ENCODE assay signal across 1 cellular context in the genomic region with DNA sequence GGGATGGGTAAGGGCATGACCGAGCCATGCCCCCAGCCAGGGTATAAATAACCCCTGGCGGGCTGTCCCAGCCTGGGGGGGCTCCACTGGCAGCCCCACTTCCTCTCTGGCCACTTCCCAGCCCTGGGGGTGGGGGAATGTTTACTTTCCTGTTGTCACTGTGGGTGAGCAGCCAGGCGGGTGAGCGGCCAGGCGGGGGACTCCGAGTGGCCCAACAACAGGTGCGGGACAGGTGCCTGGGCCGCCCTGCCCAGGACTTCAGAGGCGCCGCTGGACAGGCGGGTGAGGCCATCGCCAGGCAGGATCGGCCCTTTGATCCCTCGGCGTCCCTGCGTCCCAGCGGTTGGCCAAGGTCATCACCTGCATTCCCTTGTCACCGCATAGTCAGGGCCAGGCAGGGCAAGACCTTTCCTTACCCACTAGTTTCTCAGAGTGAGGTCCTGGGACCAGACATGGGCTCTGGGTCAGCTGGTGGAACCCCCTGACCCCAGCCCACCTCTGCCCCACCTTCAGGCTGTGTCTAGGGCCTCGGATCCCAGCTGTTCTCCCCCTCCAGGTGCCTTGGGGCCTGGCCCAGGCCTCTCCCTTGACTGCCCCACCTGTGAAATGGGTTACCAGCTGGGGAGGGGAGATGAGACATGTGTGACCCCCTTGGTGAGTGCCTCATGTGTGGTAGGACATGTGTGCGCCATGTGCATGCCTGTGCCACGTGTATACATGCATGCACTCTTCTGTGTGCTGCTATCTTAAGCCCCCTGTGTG.
TF ChIP-seq lines count a peak whose summit lies in the region.

No MANE protein-coding gene starts in this region.

TF ChIP-seq in HepG2, 621 proteins besides CTCF, POLR2A, EP300 and RAD21 (continued from another document and continues in another):
- TF ChIP-seq, protein P1, sequence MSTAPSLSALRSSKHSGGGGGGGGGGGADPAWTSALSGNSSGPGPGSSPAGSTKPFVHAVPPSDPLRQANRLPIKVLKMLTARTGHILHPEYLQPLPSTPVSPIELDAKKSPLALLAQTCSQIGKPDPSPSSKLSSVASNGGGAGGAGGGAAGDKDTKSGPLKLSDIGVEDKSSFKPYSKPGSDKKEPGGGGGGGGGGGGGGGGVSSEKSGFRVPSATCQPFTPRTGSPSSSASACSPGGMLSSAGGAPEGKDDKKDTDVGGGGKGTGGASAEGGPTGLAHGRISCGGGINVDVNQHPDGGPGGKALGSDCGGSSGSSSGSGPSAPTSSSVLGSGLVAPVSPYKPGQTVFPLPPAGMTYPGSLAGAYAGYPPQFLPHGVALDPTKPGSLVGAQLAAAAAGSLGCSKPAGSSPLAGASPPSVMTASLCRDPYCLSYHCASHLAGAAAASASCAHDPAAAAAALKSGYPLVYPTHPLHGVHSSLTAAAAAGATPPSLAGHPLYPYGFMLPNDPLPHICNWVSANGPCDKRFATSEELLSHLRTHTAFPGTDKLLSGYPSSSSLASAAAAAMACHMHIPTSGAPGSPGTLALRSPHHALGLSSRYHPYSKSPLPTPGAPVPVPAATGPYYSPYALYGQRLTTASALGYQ (CRISPR knock-in tag; IDR thresholded peaks at IDR 0.05) = peak; percentile 99
- TF ChIP-seq CBX5 (CRISPR knock-in tag; IDR thresholded peaks at IDR 0.05; ENCODE audit: borderline replicate concordance) = peak; percentile 99
- peak; percentile 89; the same call in 1 of the 2 replicates for TF ChIP-seq FOXJ3 (CRISPR knock-in tag; IDR thresholded peaks at IDR 0.05; ENCODE audit: borderline replicate concordance)
- TF ChIP-seq, protein P2, sequence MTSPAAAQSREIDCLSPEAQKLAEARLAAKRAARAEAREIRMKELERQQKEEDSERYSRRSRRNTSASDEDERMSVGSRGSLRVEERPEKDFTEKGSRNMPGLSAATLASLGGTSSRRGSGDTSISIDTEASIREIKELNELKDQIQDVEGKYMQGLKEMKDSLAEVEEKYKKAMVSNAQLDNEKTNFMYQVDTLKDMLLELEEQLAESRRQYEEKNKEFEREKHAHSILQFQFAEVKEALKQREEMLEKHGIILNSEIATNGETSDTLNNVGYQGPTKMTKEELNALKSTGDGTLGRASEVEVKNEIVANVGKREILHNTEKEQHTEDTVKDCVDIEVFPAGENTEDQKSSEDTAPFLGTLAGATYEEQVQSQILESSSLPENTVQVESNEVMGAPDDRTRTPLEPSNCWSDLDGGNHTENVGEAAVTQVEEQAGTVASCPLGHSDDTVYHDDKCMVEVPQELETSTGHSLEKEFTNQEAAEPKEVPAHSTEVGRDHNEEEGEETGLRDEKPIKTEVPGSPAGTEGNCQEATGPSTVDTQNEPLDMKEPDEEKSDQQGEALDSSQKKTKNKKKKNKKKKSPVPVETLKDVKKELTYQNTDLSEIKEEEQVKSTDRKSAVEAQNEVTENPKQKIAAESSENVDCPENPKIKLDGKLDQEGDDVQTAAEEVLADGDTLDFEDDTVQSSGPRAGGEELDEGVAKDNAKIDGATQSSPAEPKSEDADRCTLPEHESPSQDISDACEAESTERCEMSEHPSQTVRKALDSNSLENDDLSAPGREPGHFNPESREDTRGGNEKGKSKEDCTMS (CRISPR knock-in tag; conservative IDR thresholded peaks at IDR 0.05) = no peak
- TF ChIP-seq TBX2 (CRISPR knock-in tag; IDR thresholded peaks at IDR 0.05; ENCODE audit: borderline replicate concordance) = peak; percentile 100
- no peak for TF ChIP-seq PRPF4 (IDR thresholded peaks at IDR 0.05; ENCODE audit: low read depth, low read length, poor library complexity, severe bottlenecking)
- no peak; the same call in 1 of the 2 replicates for TF ChIP-seq ZNF33A (CRISPR knock-in tag; IDR thresholded peaks at IDR 0.05; ENCODE audit: borderline replicate concordance)
- no peak for TF ChIP-seq ZC3H13 (CRISPR knock-in tag; IDR thresholded peaks at IDR 0.05)
- peak; percentile 58; the same call in 1 of the 2 replicates for TF ChIP-seq YEATS2 (CRISPR knock-in tag; IDR thresholded peaks at IDR 0.05; ENCODE audit: borderline replicate concordance)
- no peak for TF ChIP-seq ZNF773 (CRISPR knock-in tag; IDR thresholded peaks at IDR 0.05; ENCODE audit: borderline replicate concordance)
- peak; percentile 33; the same call in 1 of the 2 replicates for TF ChIP-seq FOXK2 (IDR thresholded peaks at IDR 0.05)
- TF ChIP-seq ZNF777 (CRISPR knock-in tag; IDR thresholded peaks at IDR 0.05) = no peak
- peak; percentile 81 for TF ChIP-seq FOXP1 (IDR thresholded peaks at IDR 0.05)
- peak; percentile 98 for TF ChIP-seq FOXP1 (CRISPR knock-in tag; IDR thresholded peaks at IDR 0.05)
- peak; percentile 96 for TF ChIP-seq TBX3 (IDR thresholded peaks at IDR 0.05; ENCODE audit: borderline replicate concordance)
- peak; percentile 98 for TF ChIP-seq ZNF331 (CRISPR knock-in tag; IDR thresholded peaks at IDR 0.05)
- no peak for TF ChIP-seq HOXA7 (CRISPR knock-in tag; IDR thresholded peaks at IDR 0.05)
- TF ChIP-seq, protein P3, sequence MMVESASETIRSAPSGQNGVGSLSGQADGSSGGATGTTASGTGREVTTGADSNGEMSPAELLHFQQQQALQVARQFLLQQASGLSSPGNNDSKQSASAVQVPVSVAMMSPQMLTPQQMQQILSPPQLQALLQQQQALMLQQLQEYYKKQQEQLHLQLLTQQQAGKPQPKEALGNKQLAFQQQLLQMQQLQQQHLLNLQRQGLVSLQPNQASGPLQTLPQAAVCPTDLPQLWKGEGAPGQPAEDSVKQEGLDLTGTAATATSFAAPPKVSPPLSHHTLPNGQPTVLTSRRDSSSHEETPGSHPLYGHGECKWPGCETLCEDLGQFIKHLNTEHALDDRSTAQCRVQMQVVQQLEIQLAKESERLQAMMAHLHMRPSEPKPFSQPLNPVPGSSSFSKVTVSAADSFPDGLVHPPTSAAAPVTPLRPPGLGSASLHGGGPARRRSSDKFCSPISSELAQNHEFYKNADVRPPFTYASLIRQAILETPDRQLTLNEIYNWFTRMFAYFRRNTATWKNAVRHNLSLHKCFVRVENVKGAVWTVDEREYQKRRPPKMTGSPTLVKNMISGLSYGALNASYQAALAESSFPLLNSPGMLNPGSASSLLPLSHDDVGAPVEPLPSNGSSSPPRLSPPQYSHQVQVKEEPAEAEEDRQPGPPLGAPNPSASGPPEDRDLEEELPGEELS (CRISPR knock-in tag; IDR thresholded peaks at IDR 0.05) = peak; percentile 99
- TF ChIP-seq, protein P4, sequence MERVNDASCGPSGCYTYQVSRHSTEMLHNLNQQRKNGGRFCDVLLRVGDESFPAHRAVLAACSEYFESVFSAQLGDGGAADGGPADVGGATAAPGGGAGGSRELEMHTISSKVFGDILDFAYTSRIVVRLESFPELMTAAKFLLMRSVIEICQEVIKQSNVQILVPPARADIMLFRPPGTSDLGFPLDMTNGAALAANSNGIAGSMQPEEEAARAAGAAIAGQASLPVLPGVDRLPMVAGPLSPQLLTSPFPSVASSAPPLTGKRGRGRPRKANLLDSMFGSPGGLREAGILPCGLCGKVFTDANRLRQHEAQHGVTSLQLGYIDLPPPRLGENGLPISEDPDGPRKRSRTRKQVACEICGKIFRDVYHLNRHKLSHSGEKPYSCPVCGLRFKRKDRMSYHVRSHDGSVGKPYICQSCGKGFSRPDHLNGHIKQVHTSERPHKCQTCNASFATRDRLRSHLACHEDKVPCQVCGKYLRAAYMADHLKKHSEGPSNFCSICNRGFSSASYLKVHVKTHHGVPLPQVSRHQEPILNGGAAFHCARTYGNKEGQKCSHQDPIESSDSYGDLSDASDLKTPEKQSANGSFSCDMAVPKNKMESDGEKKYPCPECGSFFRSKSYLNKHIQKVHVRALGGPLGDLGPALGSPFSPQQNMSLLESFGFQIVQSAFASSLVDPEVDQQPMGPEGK (CRISPR knock-in tag; IDR thresholded peaks at IDR 0.05) = peak; percentile 100
- peak; percentile 93 for TF ChIP-seq ETV5 (CRISPR knock-in tag; IDR thresholded peaks at IDR 0.05; ENCODE audit: borderline replicate concordance)
- peak; percentile 92 for TF ChIP-seq ARNT2 (CRISPR knock-in tag; IDR thresholded peaks at IDR 0.05; ENCODE audit: low read depth)
- TF ChIP-seq, protein P5, sequence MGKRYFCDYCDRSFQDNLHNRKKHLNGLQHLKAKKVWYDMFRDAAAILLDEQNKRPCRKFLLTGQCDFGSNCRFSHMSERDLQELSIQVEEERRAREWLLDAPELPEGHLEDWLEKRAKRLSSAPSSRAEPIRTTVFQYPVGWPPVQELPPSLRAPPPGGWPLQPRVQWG (CRISPR knock-in tag; IDR thresholded peaks at IDR 0.05; ENCODE audit: borderline replicate concordance, low read depth) = no peak
- TF ChIP-seq RXRB (CRISPR knock-in tag; IDR thresholded peaks at IDR 0.05; ENCODE audit: borderline replicate concordance) = peak; percentile 98
- TF ChIP-seq, protein P6, sequence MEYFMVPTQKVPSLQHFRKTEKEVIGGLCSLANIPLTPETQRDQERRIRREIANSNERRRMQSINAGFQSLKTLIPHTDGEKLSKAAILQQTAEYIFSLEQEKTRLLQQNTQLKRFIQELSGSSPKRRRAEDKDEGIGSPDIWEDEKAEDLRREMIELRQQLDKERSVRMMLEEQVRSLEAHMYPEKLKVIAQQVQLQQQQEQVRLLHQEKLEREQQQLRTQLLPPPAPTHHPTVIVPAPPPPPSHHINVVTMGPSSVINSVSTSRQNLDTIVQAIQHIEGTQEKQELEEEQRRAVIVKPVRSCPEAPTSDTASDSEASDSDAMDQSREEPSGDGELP (IDR thresholded peaks at IDR 0.05; ENCODE audit: borderline replicate concordance, low read depth) = peak; percentile 97
- TF ChIP-seq CBFB (CRISPR knock-in tag; IDR thresholded peaks at IDR 0.05) = peak; percentile 100
- TF ChIP-seq ZFP41 (CRISPR knock-in tag; IDR thresholded peaks at IDR 0.05; ENCODE audit: borderline replicate concordance) = no peak; the same call in 1 of the 2 replicates
- peak; percentile 97 for TF ChIP-seq RELA (CRISPR knock-in tag; IDR thresholded peaks at IDR 0.05)
- TF ChIP-seq, protein P7, sequence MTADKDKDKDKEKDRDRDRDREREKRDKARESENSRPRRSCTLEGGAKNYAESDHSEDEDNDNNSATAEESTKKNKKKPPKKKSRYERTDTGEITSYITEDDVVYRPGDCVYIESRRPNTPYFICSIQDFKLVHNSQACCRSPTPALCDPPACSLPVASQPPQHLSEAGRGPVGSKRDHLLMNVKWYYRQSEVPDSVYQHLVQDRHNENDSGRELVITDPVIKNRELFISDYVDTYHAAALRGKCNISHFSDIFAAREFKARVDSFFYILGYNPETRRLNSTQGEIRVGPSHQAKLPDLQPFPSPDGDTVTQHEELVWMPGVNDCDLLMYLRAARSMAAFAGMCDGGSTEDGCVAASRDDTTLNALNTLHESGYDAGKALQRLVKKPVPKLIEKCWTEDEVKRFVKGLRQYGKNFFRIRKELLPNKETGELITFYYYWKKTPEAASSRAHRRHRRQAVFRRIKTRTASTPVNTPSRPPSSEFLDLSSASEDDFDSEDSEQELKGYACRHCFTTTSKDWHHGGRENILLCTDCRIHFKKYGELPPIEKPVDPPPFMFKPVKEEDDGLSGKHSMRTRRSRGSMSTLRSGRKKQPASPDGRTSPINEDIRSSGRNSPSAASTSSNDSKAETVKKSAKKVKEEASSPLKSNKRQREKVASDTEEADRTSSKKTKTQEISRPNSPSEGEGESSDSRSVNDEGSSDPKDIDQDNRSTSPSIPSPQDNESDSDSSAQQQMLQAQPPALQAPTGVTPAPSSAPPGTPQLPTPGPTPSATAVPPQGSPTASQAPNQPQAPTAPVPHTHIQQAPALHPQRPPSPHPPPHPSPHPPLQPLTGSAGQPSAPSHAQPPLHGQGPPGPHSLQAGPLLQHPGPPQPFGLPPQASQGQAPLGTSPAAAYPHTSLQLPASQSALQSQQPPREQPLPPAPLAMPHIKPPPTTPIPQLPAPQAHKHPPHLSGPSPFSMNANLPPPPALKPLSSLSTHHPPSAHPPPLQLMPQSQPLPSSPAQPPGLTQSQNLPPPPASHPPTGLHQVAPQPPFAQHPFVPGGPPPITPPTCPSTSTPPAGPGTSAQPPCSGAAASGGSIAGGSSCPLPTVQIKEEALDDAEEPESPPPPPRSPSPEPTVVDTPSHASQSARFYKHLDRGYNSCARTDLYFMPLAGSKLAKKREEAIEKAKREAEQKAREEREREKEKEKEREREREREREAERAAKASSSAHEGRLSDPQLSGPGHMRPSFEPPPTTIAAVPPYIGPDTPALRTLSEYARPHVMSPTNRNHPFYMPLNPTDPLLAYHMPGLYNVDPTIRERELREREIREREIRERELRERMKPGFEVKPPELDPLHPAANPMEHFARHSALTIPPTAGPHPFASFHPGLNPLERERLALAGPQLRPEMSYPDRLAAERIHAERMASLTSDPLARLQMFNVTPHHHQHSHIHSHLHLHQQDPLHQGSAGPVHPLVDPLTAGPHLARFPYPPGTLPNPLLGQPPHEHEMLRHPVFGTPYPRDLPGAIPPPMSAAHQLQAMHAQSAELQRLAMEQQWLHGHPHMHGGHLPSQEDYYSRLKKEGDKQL (CRISPR knock-in tag; IDR thresholded peaks at IDR 0.05; ENCODE audit: low read depth) = peak; percentile 97
- TF ChIP-seq, protein P8, sequence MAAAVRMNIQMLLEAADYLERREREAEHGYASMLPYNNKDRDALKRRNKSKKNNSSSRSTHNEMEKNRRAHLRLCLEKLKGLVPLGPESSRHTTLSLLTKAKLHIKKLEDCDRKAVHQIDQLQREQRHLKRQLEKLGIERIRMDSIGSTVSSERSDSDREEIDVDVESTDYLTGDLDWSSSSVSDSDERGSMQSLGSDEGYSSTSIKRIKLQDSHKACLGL (CRISPR knock-in tag; IDR thresholded peaks at IDR 0.05) = no peak
- peak; percentile 95 for TF ChIP-seq BORCS8-MEF2B (CRISPR knock-in tag; IDR thresholded peaks at IDR 0.05)
- TF ChIP-seq, protein P9, sequence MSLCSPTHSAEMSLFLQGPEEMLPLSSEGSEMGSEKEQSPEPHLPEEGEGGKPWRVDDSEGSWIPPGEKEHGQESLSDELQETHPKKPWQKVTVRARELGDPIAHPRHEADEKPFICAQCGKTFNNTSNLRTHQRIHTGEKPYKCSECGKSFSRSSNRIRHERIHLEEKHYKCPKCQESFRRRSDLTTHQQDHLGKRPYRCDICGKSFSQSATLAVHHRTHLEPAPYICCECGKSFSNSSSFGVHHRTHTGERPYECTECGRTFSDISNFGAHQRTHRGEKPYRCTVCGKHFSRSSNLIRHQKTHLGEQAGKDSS (CRISPR knock-in tag; IDR thresholded peaks at IDR 0.05; ENCODE audit: borderline replicate concordance, low read depth) = peak; percentile 42; the same call in 1 of the 2 replicates
- peak; percentile 86; the same call in 1 of the 2 replicates for TF ChIP-seq MYC (CRISPR knock-in tag; IDR thresholded peaks at IDR 0.05; ENCODE audit: borderline replicate concordance)
- TF ChIP-seq ZNF878 (CRISPR knock-in tag; IDR thresholded peaks at IDR 0.05) = peak; percentile 91
- peak; percentile 88 for TF ChIP-seq GFI1 (CRISPR knock-in tag; IDR thresholded peaks at IDR 0.05; ENCODE audit: borderline replicate concordance)
- TF ChIP-seq, protein P10, sequence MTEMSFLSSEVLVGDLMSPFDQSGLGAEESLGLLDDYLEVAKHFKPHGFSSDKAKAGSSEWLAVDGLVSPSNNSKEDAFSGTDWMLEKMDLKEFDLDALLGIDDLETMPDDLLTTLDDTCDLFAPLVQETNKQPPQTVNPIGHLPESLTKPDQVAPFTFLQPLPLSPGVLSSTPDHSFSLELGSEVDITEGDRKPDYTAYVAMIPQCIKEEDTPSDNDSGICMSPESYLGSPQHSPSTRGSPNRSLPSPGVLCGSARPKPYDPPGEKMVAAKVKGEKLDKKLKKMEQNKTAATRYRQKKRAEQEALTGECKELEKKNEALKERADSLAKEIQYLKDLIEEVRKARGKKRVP (CRISPR knock-in tag; IDR thresholded peaks at IDR 0.05) = no peak; a peak in 1 of 4 replicates
- peak; percentile 99 for TF ChIP-seq MIER3 (CRISPR knock-in tag; IDR thresholded peaks at IDR 0.05; ENCODE audit: borderline replicate concordance)
- TF ChIP-seq, protein P11, sequence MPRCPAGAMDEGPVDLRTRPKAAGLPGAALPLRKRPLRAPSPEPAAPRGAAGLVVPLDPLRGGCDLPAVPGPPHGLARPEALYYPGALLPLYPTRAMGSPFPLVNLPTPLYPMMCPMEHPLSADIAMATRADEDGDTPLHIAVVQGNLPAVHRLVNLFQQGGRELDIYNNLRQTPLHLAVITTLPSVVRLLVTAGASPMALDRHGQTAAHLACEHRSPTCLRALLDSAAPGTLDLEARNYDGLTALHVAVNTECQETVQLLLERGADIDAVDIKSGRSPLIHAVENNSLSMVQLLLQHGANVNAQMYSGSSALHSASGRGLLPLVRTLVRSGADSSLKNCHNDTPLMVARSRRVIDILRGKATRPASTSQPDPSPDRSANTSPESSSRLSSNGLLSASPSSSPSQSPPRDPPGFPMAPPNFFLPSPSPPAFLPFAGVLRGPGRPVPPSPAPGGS (CRISPR knock-in tag; IDR thresholded peaks at IDR 0.05) = peak; percentile 99
